In genomic region chr15:70210538-70210937, GRCh38 we compare ENCODE assay signal across 1 cellular context.
TF ChIP-seq lines count a peak whose summit lies in the region.

No MANE protein-coding gene starts in this region.

TF ChIP-seq in Ishikawa, 13 proteins besides CTCF, POLR2A, EP300 and RAD21 (continued from another document):
- TF ChIP-seq TCF12 (IDR thresholded peaks at IDR 0.05; ENCODE audit: low read depth) (no peak), TEAD4 (IDR thresholded peaks at IDR 0.05) (no peak)
TF ChIP-seq in Ishikawa: peak in this region for 0.
